In genomic region chr4:149264093-149264733, GRCh38 we compare ENCODE assay signal across 8 cellular contexts.
DNase-seq lines count a peak whose midpoint lies in the region; ATAC-seq, FAIRE-seq and TF ChIP-seq lines count a peak whose summit lies in the region.

No MANE protein-coding gene starts in this region.

- H3K36me3 Mint-ChIP-seq in natural killer cell treated with Interleukin-12 subunit alpha and Interleukin-12 subunit beta and Interleukin-15 and Interleukin-18, amount 100 ng/mL, for 72 hours, result no peaks in the 10 kb centered on the region

- H3K27ac ChIP-seq in Peyer's patch (no peak overlapping the region), endothelial cell of umbilical vein (ENCODE audit: insufficient read depth, low read depth, low read length) (no peak overlapping the region), pancreas (no peak overlapping the region)

- FAIRE-seq in endothelial cell of umbilical vein (lab: Jason Lieb, UNC) (peak; percentile 52), pancreas (lab: Jason Lieb, UNC) (no peak)

- no peak overlapping the region for H3K9ac ChIP-seq in endothelial cell of umbilical vein (replicated peaks; ENCODE audit: extremely low read depth, insufficient read depth, low read length)

- no peaks in the 10 kb centered on the region for H3K9me3 Mint-ChIP-seq in natural killer cell treated with Interleukin-12 subunit alpha and Interleukin-12 subunit beta and Interleukin-15 and Interleukin-18, amount 100 ng/mL, for 72 hours

- H3K4me3 ChIP-seq in Peyer's patch (no peak overlapping the region), endothelial cell of umbilical vein (replicated peaks in 1 of 3; ENCODE audit: insufficient read depth in 1 of 3, low read depth in 1 of 3, low read length in 3 of 3) (no peak overlapping the region), pancreas (no peak overlapping the region)

- no peak overlapping the region for H2AFZ ChIP-seq in endothelial cell of umbilical vein (ENCODE audit: low read depth, low read length)

- H4K20me1 ChIP-seq in endothelial cell of umbilical vein (replicated peaks; ENCODE audit: control insufficient read depth, extremely low read depth, insufficient read depth, low read length), result no peaks in the 10 kb centered on the region

- ATAC-seq in GM19463 (IDR thresholded peaks at IDR 0.05; ENCODE audit: unreplicated experiment) (peak; percentile 91), HG03521 (IDR thresholded peaks at IDR 0.05; ENCODE audit: unreplicated experiment) (peak; percentile 80), pancreas (peak in 3 of 4 donors; percentile 55 to 72 (median 67))
- ATAC-seq in natural killer cell treated with Interleukin-12 subunit alpha and Interleukin-12 subunit beta and Interleukin-15 and Interleukin-18, amount 100 ng/mL, for 72 hours, result no peak

- no peak overlapping the region for H3K4me3 Mint-ChIP-seq in natural killer cell treated with Interleukin-12 subunit alpha and Interleukin-12 subunit beta and Interleukin-15 and Interleukin-18, amount 100 ng/mL, for 72 hours

- H3K27me3 Mint-ChIP-seq in natural killer cell treated with Interleukin-12 subunit alpha and Interleukin-12 subunit beta and Interleukin-15 and Interleukin-18, amount 100 ng/mL, for 72 hours, result no peaks in the 10 kb centered on the region

- intact Hi-C loops in endothelial cell of umbilical vein (cut with micrococcal nuclease), result loop anchor here (1.0 to 10.0 kb wide), 7 partner anchors 259 to 1387 kb away; partner anchors contain the start of gene NR3C2
- intact Hi-C loops in pancreas (cut with DNase I), result no loop called here

- no peaks in the 10 kb centered on the region for H3K4me1 Mint-ChIP-seq in natural killer cell treated with Interleukin-12 subunit alpha and Interleukin-12 subunit beta and Interleukin-15 and Interleukin-18, amount 100 ng/mL, for 72 hours (ENCODE audit: low read depth in 2 of 2)

- DNase-seq in SKM-1 treated with dmso at 0.1 percent for 144 hours (lab: John Stamatoyannopoulos, UW; ENCODE audit: unreplicated experiment) (peak; percentile 24), SKM-1 (lab: John Stamatoyannopoulos, UW; ENCODE audit: unreplicated experiment) (no peak), Peyer's patch (peak in 1 of 3 donors; percentile 62), endothelial cell of umbilical vein (ENCODE audit: low read depth, low spot score) (peak; percentile 55), pancreas (peak in 1 of 6 donors; percentile 20)
- no peak for DNase-seq in natural killer cell treated with Interleukin-12 subunit alpha and Interleukin-12 subunit beta and Interleukin-15 and Interleukin-18, amount 100 ng/mL, for 72 hours (ENCODE audit: low spot score)

- H3K9me1 ChIP-seq in endothelial cell of umbilical vein (replicated peaks; ENCODE audit: control insufficient read depth, extremely low read depth, insufficient read depth, low read length), result no peaks in the 10 kb centered on the region

- CTCF ChIA-PET in endothelial cell of umbilical vein (lab: Charles Lee), result interaction anchor here (0.6 to 2.9 kb wide), 12 partner anchors 16 to 1398 kb away, joined by 3 to 18 read pairs (median 4); partner anchors contain the start of gene NR3C2

- no peaks in the 10 kb centered on the region for H3K27me3 ChIP-seq in Peyer's patch
- H3K27me3 ChIP-seq in endothelial cell of umbilical vein (ENCODE audit: control insufficient read depth in 2 of 2, insufficient read depth in 2 of 2, low read length in 2 of 2), result no peaks in the 10 kb centered on the region
- H3K27me3 ChIP-seq in pancreas, result no peaks in the 10 kb centered on the region

- POLR2A ChIA-PET in endothelial cell of umbilical vein (lab: Charles Lee), result interaction anchor here (0.7 kb wide), 1 partner anchor 817 kb away, joined by 3 read pairs; no protein-coding TSS in a partner anchor

- dilution Hi-C loops in endothelial cell of umbilical vein (cut with MboI; ENCODE audit: extremely low pct_ligation_motif_present, low sequenced_read_pairs), result no loop called here

- BruUV-seq in endothelial cell of umbilical vein (replicated peaks; lab: Mats Ljungman, UMichigan), result no TSS peak

- TF ChIP-seq CTCF in Peyer's patch (IDR thresholded peaks at IDR 0.05), result peak in 4 of 6 experiments; percentile 37 to 88 (median 79)
- peak; percentile 48 to 55 for TF ChIP-seq CTCF in endothelial cell of umbilical vein (IDR thresholded peaks at IDR 0.05; ENCODE audit: extremely low read depth in 1 of 2, insufficient read depth in 1 of 2, low read depth in 1 of 2, low read length in 2 of 2)
- TF ChIP-seq CTCF in pancreas (IDR thresholded peaks at IDR 0.05), result peak in 3 of 4 donors; percentile 21 to 32 (median 24)

- WGBS in pancreas, 2 donors, result 40 to 43% methylated on average over 2 of the region's 2 CpGs

- no peak overlapping the region for H3K4me2 ChIP-seq in endothelial cell of umbilical vein (ENCODE audit: insufficient read depth, low read length)

- no peak for TF ChIP-seq POLR2A in Peyer's patch (IDR thresholded peaks at IDR 0.05)
- no peak for TF ChIP-seq POLR2A in endothelial cell of umbilical vein (IDR thresholded peaks at IDR 0.05; ENCODE audit: low read depth, low read length)

- H3K27ac Mint-ChIP-seq in natural killer cell treated with Interleukin-12 subunit alpha and Interleukin-12 subunit beta and Interleukin-15 and Interleukin-18, amount 100 ng/mL, for 72 hours, result no peak overlapping the region

- no peaks in the 10 kb centered on the region for H3K79me2 ChIP-seq in endothelial cell of umbilical vein (ENCODE audit: control insufficient read depth, insufficient read depth, low read length)

- H3K4me1 ChIP-seq in Peyer's patch (no peaks in the 10 kb centered on the region), endothelial cell of umbilical vein (ENCODE audit: control insufficient read depth, extremely low read depth, insufficient read depth, low read length) (peaks cover 3% of the 10 kb centered on the region), pancreas (no peaks in the 10 kb centered on the region)

- H3K9me3 ChIP-seq in Peyer's patch (no peaks in the 10 kb centered on the region), endothelial cell of umbilical vein (replicated peaks; ENCODE audit: control insufficient read depth, insufficient read depth, low read length) (no peaks in the 10 kb centered on the region), pancreas (peaks cover 0 to 8% (median 0%) of the 10 kb centered on the region in 4 donors)

- no peaks in the 10 kb centered on the region for H3K36me3 ChIP-seq in Peyer's patch
- H3K36me3 ChIP-seq in endothelial cell of umbilical vein (ENCODE audit: control insufficient read depth in 2 of 2, extremely low read depth in 1 of 2, insufficient read depth in 2 of 2, low read length in 2 of 2), result no peaks in the 10 kb centered on the region
- H3K36me3 ChIP-seq in pancreas, result no peaks in the 10 kb centered on the region

TF ChIP-seq in endothelial cell of umbilical vein, 7 proteins besides CTCF, POLR2A, EP300 and RAD21:
- no peak for TF ChIP-seq EZH2 (IDR thresholded peaks at IDR 0.05; ENCODE audit: borderline replicate concordance, low read depth, low read length, severe bottlenecking)
- TF ChIP-seq MYC (IDR thresholded peaks at IDR 0.05; ENCODE audit: low read depth, low read length), result no peak
- no peak for TF ChIP-seq MAX (IDR thresholded peaks at IDR 0.05; ENCODE audit: insufficient read depth, insufficient read length)
- no peak for TF ChIP-seq FOS (IDR thresholded peaks at IDR 0.05; ENCODE audit: borderline replicate concordance, insufficient read depth, low read length)
- no peak for TF ChIP-seq JUN (IDR thresholded peaks at IDR 0.05; ENCODE audit: borderline replicate concordance, insufficient read depth, insufficient read length, low read depth)
- no peak for TF ChIP-seq GATA2 (IDR thresholded peaks at IDR 0.05; ENCODE audit: insufficient read depth, insufficient read length, low read depth, low read length)
- no peak for TF ChIP-seq POLR2AphosphoS5 (IDR thresholded peaks at IDR 0.05; ENCODE audit: insufficient read depth, low read depth, low read length)

Comparison
In these comparisons a context has a peak if more than half of its experiments do, and no peak if none do; other contexts are left out.
1. DNase-seq: peak in SKM-1 treated with dmso at 0.1 percent for 144 hours (single experiment) and endothelial cell of umbilical vein (single experiment); none in SKM-1 (single experiment) and natural killer cell treated with Interleukin-12 subunit alpha and Interleukin-12 subunit beta and Interleukin-15 and Interleukin-18, amount 100 ng/mL, for 72 hours (single experiment).
2. ATAC-seq: peak in GM19463 (single experiment), HG03521 (single experiment) and pancreas (3 of 4); none in natural killer cell treated with Interleukin-12 subunit alpha and Interleukin-12 subunit beta and Interleukin-15 and Interleukin-18, amount 100 ng/mL, for 72 hours (0 of 2).
3. CTCF ChIP-seq: peak in every context shown above with its lines; median percentile 79 in Peyer's patch; 52 in endothelial cell of umbilical vein; 24 in pancreas.